ENCODE assay signal across 6 cellular contexts in the genomic region with DNA sequence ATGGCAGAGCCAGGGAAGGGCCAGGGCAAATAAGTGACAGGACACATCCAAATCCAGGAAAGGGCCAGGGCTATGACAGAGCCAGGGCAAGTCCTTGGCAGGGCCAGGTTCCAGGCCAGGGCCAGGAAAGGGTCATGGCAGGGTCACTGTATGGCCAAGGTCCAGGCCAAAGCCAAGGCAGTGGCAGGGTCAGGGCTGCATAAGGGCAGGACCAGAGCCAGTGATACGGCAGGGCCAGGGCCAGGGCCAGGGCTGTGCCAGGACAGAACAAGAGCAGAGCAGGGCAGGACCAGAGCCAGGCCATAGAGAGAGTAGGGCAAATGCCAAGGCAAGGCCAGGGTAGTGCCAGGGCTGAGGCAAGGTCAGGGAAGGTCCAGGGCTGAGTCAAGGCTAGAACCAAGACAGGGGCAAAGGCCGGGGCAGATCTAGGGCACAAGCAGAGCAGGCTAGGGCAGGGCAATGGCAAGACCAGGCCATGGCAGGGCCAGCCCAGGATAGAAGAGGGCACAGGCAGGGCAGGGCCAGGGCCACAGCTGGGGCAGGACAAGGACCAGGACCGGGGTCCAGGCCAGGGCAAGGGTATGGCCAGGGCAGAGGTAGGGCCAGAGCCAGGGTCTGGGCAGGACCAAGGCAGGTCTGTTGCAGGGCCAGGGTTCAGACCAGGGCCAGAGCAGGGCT. TPM values are rescaled to one million over a fixed set of nuclear protein-coding genes. Genes with fewer than 3 reads are reported as not detected.
"Had no signal": no experiment of that assay in that cellular context is flagged by ENCODE, and none has a peak within 500 bp of the region (broad histone marks: within the 10 kb centered on the region; RNA-seq: fewer than 3 reads in every experiment).

No MANE protein-coding gene starts in this region.

RNA-seq across cellular contexts. Expression of gene VPREB1, which starts 46.7 kb away (rescaled TPM):
- total RNA-seq: LHCN-M2, MCF 10A, PC-3, Peyer's patch, SJCRH30, SK-MEL-5 had no signal
